ENCODE assay signal across 17 cellular contexts in genomic region chr2:107001081-107001480, GRCh38.
"Had no signal": no experiment of that assay in that cellular context is flagged by ENCODE, and none has a peak within 500 bp of the region (broad histone marks: within the 10 kb centered on the region; RNA-seq: fewer than 3 reads in every experiment).

No MANE protein-coding gene starts in this region.

- H3K4me1 Mint-ChIP-seq: naive B cell had no signal

- H3K79me2 ChIP-seq: hepatocyte had no signal

- DNase-seq: colonic mucosa; dermis blood vessel endothelial cell; foreskin melanocyte; head of caudate nucleus; kidney; left colon; mesendoderm; naive B cell; psoas muscle; retina; stimulated activated CD4-positive, alpha-beta T cell treated with anti-CD3 and anti-CD28 coated beads, Interleukin-12 subunit alpha, Interleukin-12 subunit beta, amount 100 ng/mL, for 4 hours; stimulated activated naive CD4-positive, alpha-beta T cell treated with Interleukin-2 at 50 U/mL for 16 hours; trophoblast cell had no signal

- H3K4me2 ChIP-seq: hepatocyte had no signal

- H3K4me3 ChIP-seq: colonic mucosa, hepatocyte, psoas muscle, skin epidermis had no signal

- H3K4me3 Mint-ChIP-seq: naive B cell, nephron had no signal

- H3K27ac Mint-ChIP-seq: naive B cell had no signal

- FAIRE-seq: kidney had no signal

- H3K9me3 ChIP-seq: colonic mucosa, psoas muscle had no signal

- H3K27me3 ChIP-seq: colonic mucosa, hepatocyte had no signal

- H2AFZ ChIP-seq: hepatocyte had no signal

- H3K9me3 Mint-ChIP-seq: nephron had no signal

- H3K27me3 Mint-ChIP-seq: naive B cell had no signal

- H3K36me3 Mint-ChIP-seq: naive B cell had no signal

- H3K36me3 ChIP-seq: colonic mucosa had no signal

- H3K4me1 ChIP-seq: colonic mucosa had no signal

- H3K27ac ChIP-seq: colonic mucosa, hepatocyte, psoas muscle, skin epidermis had no signal

- ATAC-seq: left colon, psoas muscle, sciatic nerve had no signal
